ENCODE assay signal across 1 cellular context in the genomic region with DNA sequence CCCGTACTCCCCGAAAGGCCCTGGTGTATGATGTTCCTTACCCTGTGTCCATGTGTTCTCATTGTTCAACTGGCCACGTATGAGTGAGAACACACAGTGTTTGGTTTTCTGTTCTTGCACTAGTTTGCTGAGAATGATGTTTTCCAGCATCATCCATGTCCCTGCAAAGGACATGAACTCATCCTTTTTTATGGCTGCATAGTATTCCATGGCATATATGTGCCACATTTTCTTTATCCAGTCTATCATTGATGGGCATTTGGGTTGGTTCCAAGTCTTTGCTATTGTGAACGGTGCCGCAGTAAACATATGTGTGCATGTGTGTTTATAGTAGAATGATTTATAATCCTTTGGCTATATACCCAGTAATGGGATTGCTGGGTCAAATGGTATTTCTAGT.
TF ChIP-seq lines count a peak whose summit lies in the region.

No MANE protein-coding gene starts in this region.

TF ChIP-seq in HEK293, 187 proteins besides CTCF, POLR2A, EP300 and RAD21 (continued from another document):
- TF ChIP-seq ZNF280D (tag by site-specific recombination; IDR thresholded peaks at IDR 0.05): peak; percentile 82; the same call in 1 of the 2 replicates
- TF ChIP-seq ZNF146 (tag by site-specific recombination; IDR thresholded peaks at IDR 0.05): peak; percentile 98
